ENCODE assay signal across 22 cellular contexts in genomic region chr16:82935781-82936180, GRCh38.
DNase-seq lines count a peak whose midpoint lies in the region; ATAC-seq and TF ChIP-seq lines count a peak whose summit lies in the region.
"Had no signal": no experiment of that assay in that cellular context is flagged by ENCODE, and none has a peak within 500 bp of the region (broad histone marks: within the 10 kb centered on the region; RNA-seq: fewer than 3 reads in every experiment).

No MANE protein-coding gene starts in this region.

- CTCF ChIA-PET in MCF 10A (lab: Yijun Ruan, JAX) (interaction anchor here (0.9 kb wide), 1 partner anchor 10 kb away, joined by 4 read pairs; no protein-coding TSS in a partner anchor), mammary epithelial cell (lab: Charles Lee; ENCODE audit: low non-redundant PET) (no interaction called here)

- H3K27me3 ChIP-seq in mammary epithelial cell (ENCODE audit: insufficient read depth, low read length), result no peaks in the 10 kb centered on the region
- H3K27me3 ChIP-seq: left lung, stomach, transverse colon had no signal

- H3K9me3 ChIP-seq in mammary epithelial cell (replicated peaks; ENCODE audit: insufficient read depth, low read length), result no peaks in the 10 kb centered on the region
- H3K9me3 ChIP-seq: transverse colon had no signal

- H3K36me3 ChIP-seq in mammary epithelial cell (ENCODE audit: insufficient read depth, low read length), result no peaks in the 10 kb centered on the region
- H3K36me3 ChIP-seq: left lung, stomach, transverse colon had no signal

- no peaks in the 10 kb centered on the region for H4K20me1 ChIP-seq in mammary epithelial cell (ENCODE audit: insufficient read depth, low read length)

- H3K4me1 ChIP-seq in mammary epithelial cell (ENCODE audit: insufficient read depth, low read length), result peaks cover 20% of the 10 kb centered on the region
- H3K4me1 ChIP-seq: left lung, stomach, transverse colon had no signal

- no peak overlapping the region for H3K27ac Mint-ChIP-seq in MCF 10A (ENCODE audit: low read depth, unreplicated experiment)
- no peak overlapping the region for H3K27ac Mint-ChIP-seq in central memory CD8-positive, alpha-beta T cell (ENCODE audit: low read depth)
- H3K27ac Mint-ChIP-seq in stimulated activated memory B cell treated with anti-CD40 and anti-IgM and Interleukin-4, amounts not matched to agents 10 μg/mL and 1 μg/mL and 100 μg/mL, for 72 hours, result no peak overlapping the region
- H3K27ac Mint-ChIP-seq: brain; CD4-positive, alpha-beta T cell had no signal

- in situ Hi-C loops in mammary epithelial cell (cut with MboI; ENCODE audit: low sequenced_read_pairs in 2 of 2), result no loop called here

- peaks cover 7% of the 10 kb centered on the region for H3K36me3 Mint-ChIP-seq in MCF 10A (ENCODE audit: insufficient read depth, unreplicated experiment)
- no peaks in the 10 kb centered on the region for H3K36me3 Mint-ChIP-seq in central memory CD8-positive, alpha-beta T cell (ENCODE audit: insufficient read depth)
- no peaks in the 10 kb centered on the region for H3K36me3 Mint-ChIP-seq in stimulated activated memory B cell treated with anti-CD40 and anti-IgM and Interleukin-4, amounts not matched to agents 10 μg/mL and 1 μg/mL and 100 μg/mL, for 72 hours

- H2AFZ ChIP-seq in mammary epithelial cell (ENCODE audit: low read depth, low read length), result no peak overlapping the region

- no TSS peak for BruUV-seq in MCF 10A (replicated peaks; lab: Mats Ljungman, UMichigan)
- BruUV-seq in mammary epithelial cell (replicated peaks; lab: Mats Ljungman, UMichigan), result no TSS peak

- no peaks in the 10 kb centered on the region for H3K27me3 Mint-ChIP-seq in MCF 10A (ENCODE audit: insufficient read depth, unreplicated experiment)
- peaks cover 43% of the 10 kb centered on the region for H3K27me3 Mint-ChIP-seq in central memory CD8-positive, alpha-beta T cell
- peaks cover 42% of the 10 kb centered on the region for H3K27me3 Mint-ChIP-seq in stimulated activated memory B cell treated with anti-CD40 and anti-IgM and Interleukin-4, amounts not matched to agents 10 μg/mL and 1 μg/mL and 100 μg/mL, for 72 hours

- no peak overlapping the region for H3K9ac ChIP-seq in mammary epithelial cell (ENCODE audit: insufficient read depth, low read length)

- H3K4me2 ChIP-seq in mammary epithelial cell (ENCODE audit: insufficient read depth, low read depth, low read length), result no peak overlapping the region

- dilution Hi-C loops in mammary epithelial cell (cut with HindIII; ENCODE audit: low sequenced_read_pairs), result no loop called here

- TF ChIP-seq CTCF in MCF 10A (IDR thresholded peaks at IDR 0.05; ENCODE audit: unreplicated experiment) (no peak), mammary epithelial cell (conservative IDR thresholded peaks at IDR 0.05 in 1 of 2, IDR thresholded peaks at IDR 0.05 in 1 of 2; ENCODE audit: extremely low read depth in 1 of 2, insufficient read depth in 1 of 2, low read depth in 1 of 2, low read length in 2 of 2) (no peak), NB4 (IDR thresholded peaks at IDR 0.05; ENCODE audit: low read depth, low read length) (no peak)

- peaks cover 22% of the 10 kb centered on the region for H3K79me2 ChIP-seq in mammary epithelial cell (ENCODE audit: insufficient read depth, low read length)

- H3K4me3 ChIP-seq in mammary epithelial cell (replicated peaks in 1 of 3; ENCODE audit: insufficient read depth in 1 of 3, low read depth in 2 of 3, low read length in 3 of 3) (no peak overlapping the region), NB4 (ENCODE audit: low read depth, low read length) (no peak overlapping the region)
- H3K4me3 ChIP-seq: coronary artery, left lung, stomach, transverse colon had no signal

- DNase-seq in MCF 10A (ENCODE audit: unreplicated experiment), result peak; percentile 32
- no peak for DNase-seq in mammary epithelial cell
- peak; percentile 50 for DNase-seq in NB4 (ENCODE audit: low read depth)
- no peak for DNase-seq in central memory CD8-positive, alpha-beta T cell (ENCODE audit: low spot score in 2 of 2)
- DNase-seq in NCI-H774 (lab: John Stamatoyannopoulos, UW), result no peak
- DNase-seq in nucleus accumbens (lab: John Stamatoyannopoulos, UW), result no peak
- DNase-seq in left lobe of liver (ENCODE audit: low spot score), result no peak
- DNase-seq: activated CD4-positive, alpha-beta T cell treated with anti-CD3 and anti-CD28 coated beads, Interleukin-2, amount 50 U/mL, for 1 hour; activated gamma-delta T cell; activated T-cell treated with anti-CD3 and anti-CD28 coated beads for 4 hours; CD4-positive, alpha-beta T cell; DMS53; GOT3; left lung; NCI-H1417; stimulated activated CD4-positive, alpha-beta T cell treated with anti-CD3 and anti-CD28 coated beads, Interleukin-4, amount 100 ng/mL, for 1 hour; stomach; transverse colon had no signal

- H3K27ac ChIP-seq in mammary epithelial cell (ENCODE audit: insufficient read depth, low read depth, low read length), result no peak overlapping the region
- H3K27ac ChIP-seq: coronary artery, left lung, stomach, transverse colon had no signal

- WGBS in mammary epithelial cell (ENCODE audit: low coverage, missing lambda C conversion rate), result 78% methylated on average over 4 of the region's 4 CpGs

- H3K4me1 Mint-ChIP-seq in MCF 10A (ENCODE audit: insufficient read depth, unreplicated experiment), result peaks cover 15% of the 10 kb centered on the region
- peaks cover 21% of the 10 kb centered on the region for H3K4me1 Mint-ChIP-seq in central memory CD8-positive, alpha-beta T cell
- peaks cover 8% of the 10 kb centered on the region for H3K4me1 Mint-ChIP-seq in stimulated activated memory B cell treated with anti-CD40 and anti-IgM and Interleukin-4, amounts not matched to agents 10 μg/mL and 1 μg/mL and 100 μg/mL, for 72 hours

- peak; percentile 37 for ATAC-seq in central memory CD8-positive, alpha-beta T cell (replicated peaks; ENCODE audit: extremely low read depth, poor library complexity, severe bottlenecking)
- ATAC-seq in stimulated activated memory B cell treated with anti-CD40 and anti-IgM and Interleukin-4, amounts not matched to agents 10 μg/mL and 1 μg/mL and 100 μg/mL, for 72 hours, result peak; percentile 43
- no peak for ATAC-seq in left lobe of liver
- ATAC-seq: left lung had no signal

- H3K4me3 Mint-ChIP-seq in MCF 10A (ENCODE audit: unreplicated experiment), result no peak overlapping the region
- no peak overlapping the region for H3K4me3 Mint-ChIP-seq in central memory CD8-positive, alpha-beta T cell
- H3K4me3 Mint-ChIP-seq in stimulated activated memory B cell treated with anti-CD40 and anti-IgM and Interleukin-4, amounts not matched to agents 10 μg/mL and 1 μg/mL and 100 μg/mL, for 72 hours, result no peak overlapping the region
- H3K4me3 Mint-ChIP-seq: brain; CD4-positive, alpha-beta T cell; neural crest cell had no signal

- POLR2A ChIA-PET in MCF 10A (lab: Yijun Ruan, JAX), result no interaction called here

- peaks cover 7% of the 10 kb centered on the region for H3K9me3 Mint-ChIP-seq in MCF 10A (ENCODE audit: unreplicated experiment)
- peaks cover 6% of the 10 kb centered on the region for H3K9me3 Mint-ChIP-seq in central memory CD8-positive, alpha-beta T cell
- peaks cover 19% of the 10 kb centered on the region for H3K9me3 Mint-ChIP-seq in stimulated activated memory B cell treated with anti-CD40 and anti-IgM and Interleukin-4, amounts not matched to agents 10 μg/mL and 1 μg/mL and 100 μg/mL, for 72 hours

- TF ChIP-seq POLR2A in NB4 (IDR thresholded peaks at IDR 0.05; ENCODE audit: extremely low read depth, insufficient read length), result no peak

- intact Hi-C loops in MCF 10A (cut with micrococcal nuclease) (loop anchor here (5.0 kb wide), 1 partner anchor 308 kb away; the partner anchor contains the start of gene CDH13), mammary epithelial cell (cut with micrococcal nuclease) (no loop called here)

Comparison
In these comparisons a context has a peak if more than half of its experiments do, and no peak if none do; other contexts are left out.
1. DNase-seq: peak in MCF 10A (single experiment) and NB4 (single experiment); none in mammary epithelial cell (single experiment), central memory CD8-positive, alpha-beta T cell (0 of 2), NCI-H774 (single experiment), nucleus accumbens (0 of 56) and left lobe of liver (single experiment).